Comparison of ENCODE assay signal across 20 cellular contexts in the genomic region with DNA sequence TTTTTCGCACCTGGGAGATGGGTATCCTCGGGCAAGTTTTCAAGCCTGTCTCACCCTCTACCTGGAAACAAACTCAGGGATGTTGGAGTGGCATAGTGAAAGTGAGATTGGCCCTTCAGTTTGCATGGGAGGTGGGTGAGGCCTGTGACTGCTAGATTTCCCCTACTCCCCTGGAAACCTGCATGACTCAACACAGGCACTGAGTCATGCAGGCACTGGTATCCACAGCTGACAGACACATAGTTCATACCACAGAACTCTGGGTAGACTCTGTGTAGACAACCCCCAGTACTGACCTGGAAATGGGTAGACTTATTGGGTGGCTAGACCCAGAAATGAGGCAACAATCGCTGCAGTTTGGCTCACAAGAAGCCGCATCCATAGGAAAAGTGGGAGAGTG. TPM values are rescaled to one million over a fixed set of nuclear protein-coding genes. Genes with fewer than 3 reads are reported as not detected.
DNase-seq lines count a peak whose midpoint lies in the region; ATAC-seq, FAIRE-seq and TF ChIP-seq lines count a peak whose summit lies in the region.
"Had no signal": no experiment of that assay in that cellular context is flagged by ENCODE, and none has a peak within 500 bp of the region (broad histone marks: within the 10 kb centered on the region; RNA-seq: fewer than 3 reads in every experiment).

No MANE protein-coding gene starts in this region.

- peaks cover 7% of the 10 kb centered on the region for H3K9me3 Mint-ChIP-seq in activated CD4-positive, alpha-beta T cell treated with anti-CD3 and anti-CD28 coated beads, Interleukin-2, amount 10 ng/mL, durations not matched to agents 7 days and 5 days

- peaks cover 11% of the 10 kb centered on the region for H3K4me1 Mint-ChIP-seq in activated CD4-positive, alpha-beta T cell treated with anti-CD3 and anti-CD28 coated beads, Interleukin-2, amount 10 ng/mL, durations not matched to agents 7 days and 5 days

- H3K4me3 ChIP-seq in kidney (ENCODE audit: low read length in 2 of 2), result no peak overlapping the region
- H3K4me3 ChIP-seq: heart left ventricle, thoracic aorta had no signal

- H3K36me3 Mint-ChIP-seq in activated CD4-positive, alpha-beta T cell treated with anti-CD3 and anti-CD28 coated beads, Interleukin-2, amount 10 ng/mL, durations not matched to agents 7 days and 5 days (ENCODE audit: low read depth), result peaks cover 3% of the 10 kb centered on the region

- no peak overlapping the region for H3K27ac Mint-ChIP-seq in activated CD4-positive, alpha-beta T cell treated with anti-CD3 and anti-CD28 coated beads, Interleukin-2, amount 10 ng/mL, durations not matched to agents 7 days and 5 days
- H3K27ac Mint-ChIP-seq: HFFc6 had no signal

- no peak for FAIRE-seq in kidney (lab: Jason Lieb, UNC)

- no peak for TF ChIP-seq CTCF in kidney (IDR thresholded peaks at IDR 0.05; ENCODE audit: borderline replicate concordance, extremely low read depth, insufficient read depth)

- H3K4me1 ChIP-seq in kidney (ENCODE audit: control insufficient read depth in 1 of 2, insufficient read depth in 1 of 2, low read depth in 1 of 2, low read length in 2 of 2), result no peaks in the 10 kb centered on the region
- H3K4me1 ChIP-seq: Caco-2, heart left ventricle had no signal

- H3K36me3 ChIP-seq in kidney (ENCODE audit: control insufficient read depth in 1 of 2, insufficient read depth in 2 of 2, low read length in 2 of 2), result no peaks in the 10 kb centered on the region
- H3K36me3 ChIP-seq: heart left ventricle, thoracic aorta had no signal

- no peak overlapping the region for H3K27ac ChIP-seq in kidney (ENCODE audit: low read depth in 2 of 2, low read length in 2 of 2)
- H3K27ac ChIP-seq: heart left ventricle, thoracic aorta had no signal

- peak; percentile 6 for DNase-seq in activated CD4-positive, alpha-beta T cell treated with anti-CD3 and anti-CD28 coated beads, Interleukin-2, amount 10 ng/mL, durations not matched to agents 7 days and 5 days
- no peak for DNase-seq in activated CD4-positive, alpha-beta T cell treated with anti-CD3 and anti-CD28 coated beads for 4 hours
- peak; percentile 15 for DNase-seq in activated naive CD4-positive, alpha-beta T cell treated with anti-CD3 and anti-CD28 coated beads, Interleukin-2, amount 50 U/mL, for 16 hours
- DNase-seq in stimulated activated CD4-positive, alpha-beta T cell treated with anti-CD3 and anti-CD28 coated beads, TNF-alpha, amount 100 ng/mL, for 48 hours (ENCODE audit: low read depth in 3 of 3), result peak in 2 of 3 donors; percentile 0 to 24
- no peak for DNase-seq in posterior vena cava (ENCODE audit: low spot score)
- DNase-seq in kidney, result no peak
- DNase-seq: ACHN, Caco-2, heart left ventricle, HFFc6, NCI-H2029 treated with DMSO at 0.1 percent for 48 hours, nucleus accumbens had no signal

- intact Hi-C loops in posterior vena cava (cut with DNase I) (no loop called here), kidney (cut with DNase I) (no loop called here)

- no peaks in the 10 kb centered on the region for H3K27me3 Mint-ChIP-seq in activated CD4-positive, alpha-beta T cell treated with anti-CD3 and anti-CD28 coated beads, Interleukin-2, amount 10 ng/mL, durations not matched to agents 7 days and 5 days

- ATAC-seq in HG03103 (IDR thresholded peaks at IDR 0.05; ENCODE audit: low read depth, unreplicated experiment) (peak; percentile 74), GM18867 (IDR thresholded peaks at IDR 0.05; ENCODE audit: unreplicated experiment) (no peak)
- ATAC-seq: heart left ventricle, Right ventricle myocardium inferior had no signal

- POLR2A ChIA-PET in activated CD4-positive, alpha-beta T cell treated with anti-CD3 and anti-CD28 coated beads, Interleukin-2, amount 10 ng/mL, durations not matched to agents 7 days and 5 days (lab: Charles Lee), result interaction anchor here (0.6 kb wide), 1 partner anchor 94 kb away, joined by 4 read pairs; no protein-coding TSS in a partner anchor

- no peak overlapping the region for H3K4me3 Mint-ChIP-seq in activated CD4-positive, alpha-beta T cell treated with anti-CD3 and anti-CD28 coated beads, Interleukin-2, amount 10 ng/mL, durations not matched to agents 7 days and 5 days
- H3K4me3 Mint-ChIP-seq: HFFc6 had no signal

- H3K9me3 ChIP-seq in kidney (ENCODE audit: control insufficient read depth in 1 of 2, low read length in 2 of 2), result no peaks in the 10 kb centered on the region
- H3K9me3 ChIP-seq: Caco-2, heart left ventricle, thoracic aorta had no signal

- no peak overlapping the region for H3K9ac ChIP-seq in kidney (ENCODE audit: low read length in 2 of 2)

- CTCF ChIA-PET in activated CD4-positive, alpha-beta T cell treated with anti-CD3 and anti-CD28 coated beads, Interleukin-2, amount 10 ng/mL, durations not matched to agents 7 days and 5 days (lab: Charles Lee), result no interaction called here

RNA-seq across cellular contexts. Expression of gene RPS4Y2, which starts 41.5 kb away (rescaled TPM):
- total RNA-seq in activated CD4-positive, alpha-beta T cell treated with anti-CD3 and anti-CD28 coated beads, Interleukin-2, amount 10 ng/mL, durations not matched to agents 7 days and 5 days, result under 1 TPM in 1 of 2 experiments, not detected in 1; 0.35 TPM
- total RNA-seq in posterior vena cava, result not detected
- total RNA-seq in kidney, result not detected
- polyA plus RNA-seq in kidney (ENCODE audit: insufficient read depth, low read depth, low replicate concordance), result not detected
- total RNA-seq: Caco-2, heart left ventricle, HFFc6, kidney epithelial cell, LHCN-M2, mononuclear cell, Right ventricle myocardium inferior, thoracic aorta had no signal
- polyA plus RNA-seq: esophagus, heart left ventricle had no signal

Comparison
In these comparisons a context has a peak if more than half of its experiments do, and no peak if none do; other contexts are left out.
1. DNase-seq: peak in activated CD4-positive, alpha-beta T cell treated with anti-CD3 and anti-CD28 coated beads, Interleukin-2, amount 10 ng/mL, durations not matched to agents 7 days and 5 days (single experiment), activated naive CD4-positive, alpha-beta T cell treated with anti-CD3 and anti-CD28 coated beads, Interleukin-2, amount 50 U/mL, for 16 hours (single experiment) and stimulated activated CD4-positive, alpha-beta T cell treated with anti-CD3 and anti-CD28 coated beads, TNF-alpha, amount 100 ng/mL, for 48 hours (2 of 3); none in activated CD4-positive, alpha-beta T cell treated with anti-CD3 and anti-CD28 coated beads for 4 hours (0 of 2), posterior vena cava (single experiment) and kidney (single experiment).